Comparison of ENCODE assay signal across 8 cellular contexts in the genomic region with DNA sequence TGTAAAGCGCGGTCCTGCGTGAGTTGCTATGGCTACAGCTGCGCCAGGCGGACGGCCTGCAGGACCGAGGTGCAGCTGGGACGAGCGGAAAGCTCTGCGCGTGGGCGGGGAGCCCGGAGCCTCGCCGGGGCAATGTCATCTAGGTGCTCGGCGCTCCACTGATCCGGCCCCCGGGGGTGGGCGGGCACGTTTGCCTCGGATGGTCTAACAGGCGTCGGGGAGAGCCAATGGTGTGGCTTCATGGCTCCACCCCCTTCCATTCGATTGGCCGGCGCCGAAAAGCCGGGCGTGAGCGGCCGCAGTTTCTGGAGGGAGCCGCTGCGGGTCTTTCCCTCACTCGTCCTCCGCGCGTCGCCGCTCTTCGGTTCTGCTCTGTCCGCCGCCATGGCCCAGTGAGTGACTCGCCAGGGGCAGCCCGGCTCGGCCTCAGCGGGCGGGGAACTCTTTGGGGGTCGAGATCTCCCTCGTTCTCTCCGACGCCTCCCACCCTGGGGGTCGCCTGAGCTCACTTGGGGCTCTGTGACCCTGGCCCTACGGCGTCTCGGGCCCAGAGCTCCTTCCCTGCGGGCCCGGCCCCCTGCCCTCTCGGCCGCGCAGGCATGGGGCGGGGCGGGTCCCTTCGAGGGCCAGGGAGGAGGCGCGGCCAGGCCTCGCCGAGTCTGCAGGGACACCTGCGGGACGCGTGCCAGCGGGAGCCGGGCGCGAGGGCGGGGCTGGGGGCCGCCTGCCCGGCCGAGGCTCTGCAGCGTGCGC. TPM values are rescaled to one million over a fixed set of nuclear protein-coding genes. Genes with fewer than 3 reads are reported as not detected.
DNase-seq lines count a peak whose midpoint lies in the region; ATAC-seq and TF ChIP-seq lines count a peak whose summit lies in the region.

PGD (plus strand) TSS at position 331 of the 753 bp plus-strand sequence; CDS start at position 385, 54 bp downstream.

- intact Hi-C loops in left ventricle myocardium inferior (cut with micrococcal nuclease): no loop called here
- intact Hi-C loops in prostate gland (cut with DNase I): no loop called here

- H3K4me3 Mint-ChIP-seq in T-helper 1 cell treated with Interleukin-12 subunit alpha and Interleukin-12 subunit beta and Interleukin-4 antibody, amounts not matched to agents 30 μg/mL and 1 μg/mL, for 36 hours: peak within 1 kb of the TSS; percentile 90

- H3K27me3 ChIP-seq in left ventricle myocardium inferior (ENCODE audit: low read depth): no peaks in the 10 kb centered on the region
- no peaks in the 10 kb centered on the region for H3K27me3 ChIP-seq in prostate gland (replicated peaks; ENCODE audit: insufficient read depth)

- peaks cover 11% of the 10 kb centered on the region for H3K36me3 Mint-ChIP-seq in T-helper 1 cell treated with Interleukin-12 subunit alpha and Interleukin-12 subunit beta and Interleukin-4 antibody, amounts not matched to agents 30 μg/mL and 1 μg/mL, for 36 hours (ENCODE audit: low read depth)

- peaks cover 26% of the 10 kb centered on the region for H3K36me3 ChIP-seq in left ventricle myocardium inferior
- no peaks in the 10 kb centered on the region for H3K36me3 ChIP-seq in prostate gland
- H3K36me3 ChIP-seq in urinary bladder (ENCODE audit: insufficient read depth): no peaks in the 10 kb centered on the region

- peaks cover 23% of the 10 kb centered on the region for H3K4me1 Mint-ChIP-seq in T-helper 1 cell treated with Interleukin-12 subunit alpha and Interleukin-12 subunit beta and Interleukin-4 antibody, amounts not matched to agents 30 μg/mL and 1 μg/mL, for 36 hours (ENCODE audit: low read depth)

- H3K27ac ChIP-seq in left ventricle myocardium inferior (replicated peaks) (peak within 1 kb of the TSS; percentile 97), prostate gland (peak within 1 kb of the TSS; percentile 82 to 84), urinary bladder (ENCODE audit: low read depth) (peak within 1 kb of the TSS; percentile 51)

- H3K27me3 Mint-ChIP-seq in T-helper 1 cell treated with Interleukin-12 subunit alpha and Interleukin-12 subunit beta and Interleukin-4 antibody, amounts not matched to agents 30 μg/mL and 1 μg/mL, for 36 hours (ENCODE audit: low read depth): no peaks in the 10 kb centered on the region

- peak; percentile 82 for ATAC-seq in HG02884 (IDR thresholded peaks at IDR 0.05; ENCODE audit: unreplicated experiment)

- H3K9me3 ChIP-seq in left ventricle myocardium inferior (replicated peaks) (peaks cover 9% of the 10 kb centered on the region), prostate gland (no peaks in the 10 kb centered on the region)

- in situ Hi-C loops in GM13977 (cut with MboI; ENCODE audit: low pct_unique_long_range_greater_than_20kb, low sequenced_read_pairs, unreplicated experiment): no loop called here

- under 1% methylated on average over 72 of the region's 81 CpGs for WGBS in prostate gland
- under 1% methylated on average over 81 of the region's 81 CpGs for WGBS in urinary bladder

- peak within 1 kb of the TSS; percentile 98 for H3K4me3 ChIP-seq in left ventricle myocardium inferior
- H3K4me3 ChIP-seq in prostate gland: peak within 1 kb of the TSS; percentile 69 to 95
- peak within 1 kb of the TSS; percentile 74 for H3K4me3 ChIP-seq in urinary bladder (ENCODE audit: low read depth, low read length)

- peak; percentile 100 for DNase-seq in GM13977 (ENCODE audit: low spot score)
- peak; percentile 88 for DNase-seq in NCI-H1694 (lab: John Stamatoyannopoulos, UW)
- DNase-seq in amygdala (lab: John Stamatoyannopoulos, UW): peak; percentile 76 to 99 (median 96)
- peak; percentile 99 for DNase-seq in left ventricle myocardium inferior
- peak; percentile 97 for DNase-seq in prostate gland (ENCODE audit: low spot score)

- no peaks in the 10 kb centered on the region for H3K9me3 Mint-ChIP-seq in T-helper 1 cell treated with Interleukin-12 subunit alpha and Interleukin-12 subunit beta and Interleukin-4 antibody, amounts not matched to agents 30 μg/mL and 1 μg/mL, for 36 hours

- peak within 1 kb of the TSS; percentile 80 for H3K27ac Mint-ChIP-seq in T-helper 1 cell treated with Interleukin-12 subunit alpha and Interleukin-12 subunit beta and Interleukin-4 antibody, amounts not matched to agents 30 μg/mL and 1 μg/mL, for 36 hours

- peak; percentile 71 for TF ChIP-seq POLR2A in prostate gland (IDR thresholded peaks at IDR 0.05)

- H3K4me1 ChIP-seq in left ventricle myocardium inferior (peaks cover 31% of the 10 kb centered on the region), prostate gland (replicated peaks) (peaks cover 3% of the 10 kb centered on the region), urinary bladder (ENCODE audit: insufficient read depth) (no peaks in the 10 kb centered on the region)

- TF ChIP-seq CTCF in GM13977 (IDR thresholded peaks at IDR 0.05; ENCODE audit: extremely low read depth, insufficient read depth, missing control alignments) (no peak), left ventricle myocardium inferior (IDR thresholded peaks at IDR 0.05; ENCODE audit: borderline replicate concordance) (no peak), prostate gland (IDR thresholded peaks at IDR 0.05) (no peak)

RNA-seq across cellular contexts. Expression of gene PGD, which starts in this region (rescaled TPM):
- total RNA-seq in left ventricle myocardium inferior (34.2 TPM), prostate gland (100 to 1,000 TPM in 1 of 2 donors, 10 to 100 TPM in 1; 77.1 to 151 TPM), urinary bladder (19.5 TPM)
- 65.3 TPM for polyA plus RNA-seq in urinary bladder

Comparison
In these comparisons a context has a peak if more than half of its experiments do, and no peak if none do; other contexts are left out.
1. Peak in every context shown above with its lines: DNase-seq, ATAC-seq, H3K4me3 ChIP-seq and H3K27ac ChIP-seq.